In genomic region chr12:113786107-113786506, GRCh38 we compare ENCODE assay signal across 1 cellular context.
TF ChIP-seq lines count a peak whose summit lies in the region.

No MANE protein-coding gene starts in this region.

TF ChIP-seq in SK-N-SH treated with all-trans-retinoic acid at 6 μM for 48 hours, 23 proteins besides CTCF, POLR2A, EP300 and RAD21 (continued from another document):
- TF ChIP-seq PATZ1 (CRISPR knock-in tag; IDR thresholded peaks at IDR 0.05; ENCODE audit: borderline replicate concordance) (no peak), ISL1 (CRISPR knock-in tag; IDR thresholded peaks at IDR 0.05) (no peak), GLIS3 (CRISPR knock-in tag; IDR thresholded peaks at IDR 0.05) (no peak), BACH2 (CRISPR knock-in tag; IDR thresholded peaks at IDR 0.05; ENCODE audit: borderline replicate concordance) (no peak), CSRNP3 (CRISPR knock-in tag; IDR thresholded peaks at IDR 0.05) (no peak), ZFP30 (CRISPR knock-in tag; IDR thresholded peaks at IDR 0.05) (no peak), CSDC2 (CRISPR knock-in tag; IDR thresholded peaks at IDR 0.05) (no peak), ZNF8 (CRISPR knock-in tag; IDR thresholded peaks at IDR 0.05) (no peak), ZFP3 (CRISPR knock-in tag; IDR thresholded peaks at IDR 0.05) (no peak)
